Comparison of ENCODE assay signal across 1 cellular context in genomic region chr17:82052638-82053059, GRCh38.
TF ChIP-seq lines count a peak whose summit lies in the region.

No MANE protein-coding gene starts in this region.

TF ChIP-seq in HCT116, 20 proteins besides CTCF, POLR2A, EP300 and RAD21 (continued from another document):
- no peak for TF ChIP-seq ZNF274 (IDR thresholded peaks at IDR 0.05; ENCODE audit: low read depth, low read length)
- TF ChIP-seq EZH2phosphoT487 (IDR thresholded peaks at IDR 0.05; ENCODE audit: borderline replicate concordance) = no peak
- no peak for TF ChIP-seq POLR2AphosphoS5 (IDR thresholded peaks at IDR 0.05; ENCODE audit: low read depth, low read length)
- TF ChIP-seq CBX3 (IDR thresholded peaks at IDR 0.05; ENCODE audit: low read depth) = no peak
- TF ChIP-seq REST (IDR thresholded peaks at IDR 0.05; ENCODE audit: low read depth) = no peak
- no peak for TF ChIP-seq ZBTB33 (IDR thresholded peaks at IDR 0.05; ENCODE audit: extremely low read depth, insufficient replicate concordance, low read length)
- no peak for TF ChIP-seq MAX (IDR thresholded peaks at IDR 0.05)
- no peak for TF ChIP-seq JUND (IDR thresholded peaks at IDR 0.05)
